Comparison of ENCODE assay signal across 1 cellular context in genomic region chr18:3584897-3585460, GRCh38.
TF ChIP-seq lines count a peak whose summit lies in the region.

No MANE protein-coding gene starts in this region.

TF ChIP-seq in WTC11, 78 proteins besides CTCF, POLR2A, EP300 and RAD21 (continued from another document):
- TF ChIP-seq HMGXB4 (CRISPR knock-in tag; IDR thresholded peaks at IDR 0.05) (no peak), SP1 (CRISPR knock-in tag; conservative IDR thresholded peaks at IDR 0.05) (no peak), NR3C1 (CRISPR knock-in tag; conservative IDR thresholded peaks at IDR 0.05; ENCODE audit: low read depth) (no peak), E2F1 (CRISPR knock-in tag; IDR thresholded peaks at IDR 0.05) (no peak), RORB (CRISPR knock-in tag; IDR thresholded peaks at IDR 0.05) (no peak), FOXJ3 (CRISPR knock-in tag; IDR thresholded peaks at IDR 0.05; ENCODE audit: borderline replicate concordance) (no peak), ZNF423 (CRISPR knock-in tag; IDR thresholded peaks at IDR 0.05) (0 out of 2 replicates have a peak, but pooled peaks have one; percentile 13), PRDM15 (CRISPR knock-in tag; IDR thresholded peaks at IDR 0.05) (no peak), CREB1 (CRISPR knock-in tag; IDR thresholded peaks at IDR 0.05) (no peak), ZNF416 (CRISPR knock-in tag; IDR thresholded peaks at IDR 0.05) (no peak), TEAD4 (CRISPR knock-in tag; IDR thresholded peaks at IDR 0.05) (no peak), FOXK1 (CRISPR knock-in tag; IDR thresholded peaks at IDR 0.05) (peak; percentile 56; the same call in 1 of the 2 replicates), USF2 (CRISPR knock-in tag; IDR thresholded peaks at IDR 0.05) (no peak; the same call in none of the 2 replicates), KAT7 (CRISPR knock-in tag; IDR thresholded peaks at IDR 0.05; ENCODE audit: borderline replicate concordance) (no peak)
